Comparison of ENCODE assay signal across 8 cellular contexts in the genomic region with DNA sequence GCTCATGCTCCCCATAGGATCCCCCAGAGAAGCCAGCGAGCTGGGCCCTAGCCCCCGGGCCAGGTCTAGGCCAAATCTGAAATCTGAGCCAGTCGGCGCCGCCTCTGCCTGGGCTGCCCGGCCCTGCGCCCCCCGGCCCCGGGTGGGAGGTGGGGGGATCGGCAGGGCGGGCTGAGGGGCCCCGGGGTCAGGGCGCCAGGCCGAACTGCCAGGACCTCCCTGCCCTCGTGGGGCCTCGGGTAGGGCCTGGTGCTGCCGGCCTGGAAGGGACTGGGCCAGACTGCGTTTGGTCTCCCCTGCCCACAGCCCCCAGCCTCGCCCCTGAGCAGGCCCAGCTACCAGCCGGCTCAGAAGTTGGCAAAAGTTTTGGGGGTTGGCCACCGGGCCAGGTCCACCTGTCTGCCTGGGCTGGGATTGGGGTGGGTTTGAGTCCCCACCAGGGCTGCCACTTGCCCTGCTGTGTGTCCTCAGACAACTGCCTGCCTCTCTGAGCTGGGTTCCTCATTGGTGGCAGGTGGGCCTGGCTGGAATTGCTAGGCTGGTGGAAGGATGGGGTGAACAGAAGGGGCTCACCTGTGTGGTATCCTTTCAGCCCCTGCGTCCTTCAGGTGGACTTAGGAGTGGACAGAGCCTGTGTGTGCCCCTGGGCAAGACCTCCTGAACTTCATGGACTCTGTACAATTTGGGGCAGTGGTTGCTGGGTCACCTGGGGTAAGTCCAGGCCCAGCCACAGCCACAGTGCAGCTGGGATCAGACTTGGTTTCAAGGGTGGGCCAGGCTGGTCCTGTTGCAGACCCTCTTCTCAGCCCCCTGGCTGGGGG. TPM values are rescaled to one million over a fixed set of nuclear protein-coding genes. Genes with fewer than 3 reads are reported as not detected.
DNase-seq lines count a peak whose midpoint lies in the region; ATAC-seq and TF ChIP-seq lines count a peak whose summit lies in the region.

No MANE protein-coding gene starts in this region.

- peak overlapping the region; percentile 60 for H3K4me3 Mint-ChIP-seq in mesothelial cell of epicardium

- no peaks in the 10 kb centered on the region for H3K27me3 Mint-ChIP-seq in mesothelial cell of epicardium (ENCODE audit: low read depth)

- H3K36me3 Mint-ChIP-seq in mesothelial cell of epicardium = peaks cover 21% of the 10 kb centered on the region

- TSS peak; percentile 48 for BruUV-seq in HCT116 (replicated peaks; lab: Mats Ljungman, UMichigan)

- no peaks in the 10 kb centered on the region for H3K27me3 ChIP-seq in HCT116 (ENCODE audit: insufficient read depth, low read length)

- peaks cover 0 to 3% of the 10 kb centered on the region in 2 experiments; a peak in 1 of 4 replicates for H3K36me3 ChIP-seq in HCT116 (ENCODE audit: control insufficient read depth in 1 of 2, insufficient read depth in 2 of 2, low read length in 2 of 2)

- TF ChIP-seq CTCF in 22Rv1 (IDR thresholded peaks at IDR 0.05) = no peak
- no peak for TF ChIP-seq CTCF in HCT116 (IDR thresholded peaks at IDR 0.05 in 2 of 3, conservative IDR thresholded peaks at IDR 0.05 in 1 of 3; ENCODE audit: borderline replicate concordance in 1 of 3, insufficient read depth in 1 of 3, low read depth in 2 of 3, low read length in 2 of 3)
- TF ChIP-seq CTCF in choroid plexus epithelial cell (conservative IDR thresholded peaks at IDR 0.05; ENCODE audit: low read depth, low read length) = no peak
- no peak for TF ChIP-seq CTCF in mesothelial cell of epicardium (IDR thresholded peaks at IDR 0.05; ENCODE audit: unreplicated experiment)

- RAD21 ChIA-PET in HCT116 (lab: Charles Lee; ENCODE audit: low non-redundant PET in 1 of 2, low total read pairs in 2 of 2, uncharacterized antibody in 2 of 2, unreplicated experiment in 2 of 2) = interaction anchor here in 1 of 2 experiments (0.6 kb wide), 1 partner anchor 121 kb away, joined by 3 read pairs; no protein-coding TSS in a partner anchor

- H3K4me2 ChIP-seq in HCT116 (ENCODE audit: low read length) = peak overlapping the region; percentile 93

- H4K20me1 ChIP-seq in HCT116 (ENCODE audit: insufficient read depth) = no peaks in the 10 kb centered on the region

- CTCF ChIA-PET in HCT116 (lab: Charles Lee) = no interaction called here

- POLR2A ChIA-PET in HCT116 (lab: Charles Lee) = interaction anchor here (1.9 to 2.0 kb wide), 2 partner anchors 32 to 58 kb away, joined by 6 to 7 read pairs; a partner anchor contains a TSS

- no peaks in the 10 kb centered on the region for H3K9me2 ChIP-seq in HCT116 (ENCODE audit: insufficient read depth)

- intact Hi-C loops in HCT116 (cut with micrococcal nuclease) = no loop called here

- peak overlapping the region; percentile 83 for H3K27ac Mint-ChIP-seq in mesothelial cell of epicardium

- H3K9ac ChIP-seq in HCT116 (ENCODE audit: low read length) = peak overlapping the region; percentile 71

- H3K4me1 Mint-ChIP-seq in mesothelial cell of epicardium = peaks cover 28% of the 10 kb centered on the region

- H3K27ac ChIP-seq in 22Rv1 (peak overlapping the region; percentile 89), HCT116 (ENCODE audit: low read depth, low read length) (peak overlapping the region; percentile 29; the same call in 1 of the 2 replicates)

- H3K4me3 ChIP-seq in HCT116 (replicated peaks in 1 of 2; ENCODE audit: low read depth in 1 of 2, low read length in 2 of 2) (peak overlapping the region; percentile 59 to 70), choroid plexus epithelial cell (ENCODE audit: low read depth, low read length) (peak overlapping the region; percentile 64)

- no peaks in the 10 kb centered on the region for H3K9me3 Mint-ChIP-seq in mesothelial cell of epicardium

- H3K4me1 ChIP-seq in HCT116 (ENCODE audit: control insufficient read depth in 1 of 2, insufficient read depth in 2 of 2, low read length in 2 of 2) = peaks cover 28 to 57% of the 10 kb centered on the region in 2 experiments

- no peak for TF ChIP-seq RAD21 in HCT116 (IDR thresholded peaks at IDR 0.05; ENCODE audit: low read depth)

- no peaks in the 10 kb centered on the region for H3K9me3 ChIP-seq in HCT116 (ENCODE audit: control insufficient read depth in 1 of 2, insufficient read depth in 1 of 2, low read depth in 1 of 2, low read length in 2 of 2)

- no peak for TF ChIP-seq POLR2A in HCT116 (IDR thresholded peaks at IDR 0.05; ENCODE audit: borderline replicate concordance, extremely low read depth, insufficient read depth, insufficient read length)

- H2AFZ ChIP-seq in HCT116 (ENCODE audit: low read depth, low read length, poor library complexity, severe bottlenecking) = no peak overlapping the region

- DNase-seq in HCT116 (ENCODE audit: low read depth, low spot score) (no peak), choroid plexus epithelial cell (ENCODE audit: low read depth) (no peak), mesothelial cell of epicardium (ENCODE audit: low spot score in 2 of 2, unreplicated experiment in 2 of 2) (no peak), GF-D8 (lab: John Stamatoyannopoulos, UW) (no peak), NCI-H2196 treated with DMSO at 0.1 percent for 48 hours (lab: John Stamatoyannopoulos, UW; ENCODE audit: unreplicated experiment) (no peak)

- ATAC-seq in HCT116 = peak; percentile 6
- ATAC-seq in HG03565 (IDR thresholded peaks at IDR 0.05; ENCODE audit: unreplicated experiment) = no peak
- ATAC-seq in HG03460 (IDR thresholded peaks at IDR 0.05; ENCODE audit: unreplicated experiment) = no peak

- H3K79me2 ChIP-seq in HCT116 (ENCODE audit: insufficient read depth, low read length) = peaks cover 60% of the 10 kb centered on the region

TF ChIP-seq in HCT116, 20 proteins besides CTCF, POLR2A, EP300 and RAD21:
- peak; percentile 43; the same call in 1 of the 2 replicates for TF ChIP-seq ZFX (IDR thresholded peaks at IDR 0.05)
- TF ChIP-seq ELF1 (IDR thresholded peaks at IDR 0.05; ENCODE audit: borderline replicate concordance, low read depth) = no peak
- TF ChIP-seq, protein P1, sequence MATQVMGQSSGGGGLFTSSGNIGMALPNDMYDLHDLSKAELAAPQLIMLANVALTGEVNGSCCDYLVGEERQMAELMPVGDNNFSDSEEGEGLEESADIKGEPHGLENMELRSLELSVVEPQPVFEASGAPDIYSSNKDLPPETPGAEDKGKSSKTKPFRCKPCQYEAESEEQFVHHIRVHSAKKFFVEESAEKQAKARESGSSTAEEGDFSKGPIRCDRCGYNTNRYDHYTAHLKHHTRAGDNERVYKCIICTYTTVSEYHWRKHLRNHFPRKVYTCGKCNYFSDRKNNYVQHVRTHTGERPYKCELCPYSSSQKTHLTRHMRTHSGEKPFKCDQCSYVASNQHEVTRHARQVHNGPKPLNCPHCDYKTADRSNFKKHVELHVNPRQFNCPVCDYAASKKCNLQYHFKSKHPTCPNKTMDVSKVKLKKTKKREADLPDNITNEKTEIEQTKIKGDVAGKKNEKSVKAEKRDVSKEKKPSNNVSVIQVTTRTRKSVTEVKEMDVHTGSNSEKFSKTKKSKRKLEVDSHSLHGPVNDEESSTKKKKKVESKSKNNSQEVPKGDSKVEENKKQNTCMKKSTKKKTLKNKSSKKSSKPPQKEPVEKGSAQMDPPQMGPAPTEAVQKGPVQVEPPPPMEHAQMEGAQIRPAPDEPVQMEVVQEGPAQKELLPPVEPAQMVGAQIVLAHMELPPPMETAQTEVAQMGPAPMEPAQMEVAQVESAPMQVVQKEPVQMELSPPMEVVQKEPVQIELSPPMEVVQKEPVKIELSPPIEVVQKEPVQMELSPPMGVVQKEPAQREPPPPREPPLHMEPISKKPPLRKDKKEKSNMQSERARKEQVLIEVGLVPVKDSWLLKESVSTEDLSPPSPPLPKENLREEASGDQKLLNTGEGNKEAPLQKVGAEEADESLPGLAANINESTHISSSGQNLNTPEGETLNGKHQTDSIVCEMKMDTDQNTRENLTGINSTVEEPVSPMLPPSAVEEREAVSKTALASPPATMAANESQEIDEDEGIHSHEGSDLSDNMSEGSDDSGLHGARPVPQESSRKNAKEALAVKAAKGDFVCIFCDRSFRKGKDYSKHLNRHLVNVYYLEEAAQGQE (IDR thresholded peaks at IDR 0.05; ENCODE audit: low read depth) = no peak

RNA-seq across cellular contexts. Expression of a gene that starts 0.8 kb away (rescaled TPM):
- total RNA-seq in HCT116 (2021; ENCODE audit: unreplicated experiment) = 42.3 TPM
- 35.9 and 36.5 TPM in 2 replicates for polyA plus RNA-seq in HCT116 (2012)
- 81.2 to 85.2 TPM (median 81.3 TPM) in 3 replicates for total RNA-seq in mesothelial cell of epicardium

RNA-seq across cellular contexts. Expression of a gene that starts 57.3 kb away (rescaled TPM):
- total RNA-seq in HCT116 (2021; ENCODE audit: unreplicated experiment) = 47.9 TPM
- polyA plus RNA-seq in HCT116 (2012) = 80.8 and 84.5 TPM in 2 replicates
- 40.3 to 44.2 TPM (median 43.0 TPM) in 3 replicates for total RNA-seq in mesothelial cell of epicardium
